Comparison of ENCODE assay signal across 8 cellular contexts in the genomic region with DNA sequence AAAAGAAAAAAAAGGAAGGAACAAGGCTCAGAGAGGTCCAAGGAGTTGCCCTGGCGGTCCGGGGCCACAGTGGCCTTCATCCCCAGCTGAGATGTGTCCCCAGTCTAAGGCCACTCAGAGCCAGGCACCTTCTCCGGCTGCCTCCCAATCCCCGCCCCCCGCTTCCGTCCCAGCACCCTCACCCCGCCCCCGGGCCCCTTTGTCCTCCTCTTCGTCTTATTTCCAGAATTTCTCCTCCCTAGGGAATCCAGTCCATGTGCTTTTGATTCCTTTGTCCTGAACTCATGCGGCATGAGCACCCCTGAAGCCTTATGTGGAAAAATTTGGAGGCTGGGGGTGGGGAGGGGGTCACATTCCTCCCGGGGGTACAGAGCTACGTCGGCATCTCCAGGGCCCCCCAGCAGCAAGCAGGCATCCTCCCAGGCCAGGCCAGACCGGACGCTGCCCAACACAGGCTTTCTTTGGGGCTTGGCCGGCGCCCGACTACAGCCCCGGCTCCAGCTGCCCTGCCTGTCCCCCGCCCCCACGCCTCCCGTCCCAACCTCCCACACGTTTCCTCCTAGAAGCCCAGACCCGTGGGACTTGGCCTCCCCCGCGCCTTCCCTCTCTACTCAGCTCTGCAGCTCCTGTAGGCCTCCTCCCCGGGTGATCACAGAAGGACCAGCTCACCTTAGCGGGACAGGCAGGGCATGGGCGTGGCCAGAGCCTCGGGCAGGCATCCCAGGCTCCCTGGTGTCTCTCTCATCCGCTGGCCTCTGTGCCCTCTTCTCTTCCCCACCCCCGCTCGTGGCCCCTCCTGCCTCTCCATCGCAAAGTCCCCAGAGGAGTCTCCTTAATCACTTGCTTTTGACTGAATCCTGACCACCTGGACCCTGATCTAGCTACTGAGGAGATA. TPM values are rescaled to one million over a fixed set of nuclear protein-coding genes. Genes with fewer than 3 reads are reported as not detected.
DNase-seq lines count a peak whose midpoint lies in the region; ATAC-seq and TF ChIP-seq lines count a peak whose summit lies in the region.

No MANE protein-coding gene starts in this region.

- H3K9me3 ChIP-seq in heart right ventricle (no peaks in the 10 kb centered on the region), prostate gland (no peaks in the 10 kb centered on the region)

- H3K4me3 ChIP-seq in GM12865 (ENCODE audit: low read depth, low read length) (peak overlapping the region; percentile 55), heart right ventricle (peak overlapping the region in 8 of 10 donors; percentile 14 to 50 (median 37)), prostate gland (peak overlapping the region; percentile 16 to 21)

- TF ChIP-seq POLR2A in prostate gland (IDR thresholded peaks at IDR 0.05) (no peak), erythroblast (IDR thresholded peaks at IDR 0.05; ENCODE audit: low read length) (no peak)

- peak; percentile 63 for DNase-seq in GM12865 (ENCODE audit: low read depth)
- DNase-seq in NCI-H82 (lab: John Stamatoyannopoulos, UW): peak; percentile 93
- peak; percentile 72 for DNase-seq in activated naive CD4-positive, alpha-beta T cell treated with anti-CD3 and anti-CD28 coated beads, Interleukin-2, amount 10 ng/mL, durations not matched to agents 7 days and 5 days
- peak; percentile 87 to 91 for DNase-seq in heart right ventricle
- DNase-seq in prostate gland (ENCODE audit: low spot score): peak; percentile 16
- DNase-seq in erythroblast (lab: John Stamatoyannopoulos, UW): no peak
- no peak for DNase-seq in cortex of kidney (lab: John Stamatoyannopoulos, UW)

- intact Hi-C loops in heart right ventricle (cut with DNase I): loop anchor here in 5 of 10 donors (2.0 to 5.0 kb wide), 2 partner anchors 43 to 44 kb away; no protein-coding TSS in a partner anchor
- intact Hi-C loops in prostate gland (cut with DNase I): loop anchor here (5.0 kb wide), 1 partner anchor 44 kb away; no protein-coding TSS in a partner anchor

- CTCF ChIA-PET in activated naive CD4-positive, alpha-beta T cell treated with anti-CD3 and anti-CD28 coated beads, Interleukin-2, amount 10 ng/mL, durations not matched to agents 7 days and 5 days (lab: Charles Lee): interaction anchor here (0.6 to 8.6 kb wide), 5 partner anchors 13 to 45 kb away, joined by 3 to 93 read pairs (median 3); a partner anchor contains a TSS

- H3K4me1 ChIP-seq in heart right ventricle (peaks cover 0 to 69% (median 29%) of the 10 kb centered on the region in 9 donors), prostate gland (replicated peaks) (no peaks in the 10 kb centered on the region)

- peak; percentile 82 to 95 (median 90) for ATAC-seq in heart right ventricle
- no peak for ATAC-seq in HG03095 (IDR thresholded peaks at IDR 0.05; ENCODE audit: unreplicated experiment)

- H3K36me3 ChIP-seq in heart right ventricle (no peaks in the 10 kb centered on the region), prostate gland (no peaks in the 10 kb centered on the region)

- peak overlapping the region; percentile 87 for H3K27ac Mint-ChIP-seq in activated naive CD4-positive, alpha-beta T cell treated with anti-CD3 and anti-CD28 coated beads, Interleukin-2, amount 10 ng/mL, durations not matched to agents 7 days and 5 days

- H3K27ac ChIP-seq in heart right ventricle (peak overlapping the region in 9 of 10 donors; percentile 64 to 87 (median 78)), prostate gland (peak overlapping the region; percentile 15 to 54)

- no peak for TF ChIP-seq CTCF in GM12865 (IDR thresholded peaks at IDR 0.05; ENCODE audit: insufficient read depth, low read depth, low read length, missing control alignments)
- no peak for TF ChIP-seq CTCF in heart right ventricle (IDR thresholded peaks at IDR 0.05)
- TF ChIP-seq CTCF in prostate gland (IDR thresholded peaks at IDR 0.05): no peak

- H3K4me3 Mint-ChIP-seq in activated naive CD4-positive, alpha-beta T cell treated with anti-CD3 and anti-CD28 coated beads, Interleukin-2, amount 10 ng/mL, durations not matched to agents 7 days and 5 days: peak overlapping the region; percentile 89

- peaks cover 61% of the 10 kb centered on the region for H3K4me1 Mint-ChIP-seq in activated naive CD4-positive, alpha-beta T cell treated with anti-CD3 and anti-CD28 coated beads, Interleukin-2, amount 10 ng/mL, durations not matched to agents 7 days and 5 days

- WGBS in heart right ventricle, 2 donors: 10 to 22% methylated on average over 34 of the region's 34 CpGs
- 7% methylated on average over 32 of the region's 34 CpGs for WGBS in prostate gland

- no peaks in the 10 kb centered on the region for H3K9me3 Mint-ChIP-seq in activated naive CD4-positive, alpha-beta T cell treated with anti-CD3 and anti-CD28 coated beads, Interleukin-2, amount 10 ng/mL, durations not matched to agents 7 days and 5 days

- H3K36me3 Mint-ChIP-seq in activated naive CD4-positive, alpha-beta T cell treated with anti-CD3 and anti-CD28 coated beads, Interleukin-2, amount 10 ng/mL, durations not matched to agents 7 days and 5 days: peaks cover 3% of the 10 kb centered on the region

- no peaks in the 10 kb centered on the region for H3K27me3 Mint-ChIP-seq in activated naive CD4-positive, alpha-beta T cell treated with anti-CD3 and anti-CD28 coated beads, Interleukin-2, amount 10 ng/mL, durations not matched to agents 7 days and 5 days

- H3K27me3 ChIP-seq in heart right ventricle (no peaks in the 10 kb centered on the region), prostate gland (replicated peaks; ENCODE audit: insufficient read depth) (no peaks in the 10 kb centered on the region)

RNA-seq across cellular contexts. Expression of a gene that starts 17.8 kb away (rescaled TPM):
- total RNA-seq in heart right ventricle (10 to 100 TPM; 24.0 to 58.0 (median 32.8) TPM), prostate gland (10 to 100 TPM; 16.3 to 42.2 TPM)
- 10 to 100 TPM; 14.5 to 30.6 TPM for polyA plus RNA-seq in heart right ventricle

RNA-seq across cellular contexts. Expression of a gene that starts 55.7 kb away (rescaled TPM):
- total RNA-seq in heart right ventricle (10 to 100 TPM; 15.4 to 39.6 (median 21.7) TPM), prostate gland (100 to 1,000 TPM in 1 of 2 donors, 10 to 100 TPM in 1; 64.9 to 121 TPM)
- polyA plus RNA-seq in heart right ventricle: 100 to 1,000 TPM in 1 of 2 donors, 10 to 100 TPM in 1; 78.3 to 110 TPM

Comparison
In these comparisons a context has a peak if more than half of its experiments do, and no peak if none do; other contexts are left out.
1. DNase-seq: peak in GM12865 (single experiment), NCI-H82 (single experiment), activated naive CD4-positive, alpha-beta T cell treated with anti-CD3 and anti-CD28 coated beads, Interleukin-2, amount 10 ng/mL, durations not matched to agents 7 days and 5 days (single experiment), heart right ventricle (2 of 2) and prostate gland (single experiment); none in erythroblast (0 of 2) and cortex of kidney (single experiment).
2. Peak in every context shown above with its lines, with median percentiles within 50 percentile points of each other: H3K4me3 ChIP-seq.